In the genomic region with DNA sequence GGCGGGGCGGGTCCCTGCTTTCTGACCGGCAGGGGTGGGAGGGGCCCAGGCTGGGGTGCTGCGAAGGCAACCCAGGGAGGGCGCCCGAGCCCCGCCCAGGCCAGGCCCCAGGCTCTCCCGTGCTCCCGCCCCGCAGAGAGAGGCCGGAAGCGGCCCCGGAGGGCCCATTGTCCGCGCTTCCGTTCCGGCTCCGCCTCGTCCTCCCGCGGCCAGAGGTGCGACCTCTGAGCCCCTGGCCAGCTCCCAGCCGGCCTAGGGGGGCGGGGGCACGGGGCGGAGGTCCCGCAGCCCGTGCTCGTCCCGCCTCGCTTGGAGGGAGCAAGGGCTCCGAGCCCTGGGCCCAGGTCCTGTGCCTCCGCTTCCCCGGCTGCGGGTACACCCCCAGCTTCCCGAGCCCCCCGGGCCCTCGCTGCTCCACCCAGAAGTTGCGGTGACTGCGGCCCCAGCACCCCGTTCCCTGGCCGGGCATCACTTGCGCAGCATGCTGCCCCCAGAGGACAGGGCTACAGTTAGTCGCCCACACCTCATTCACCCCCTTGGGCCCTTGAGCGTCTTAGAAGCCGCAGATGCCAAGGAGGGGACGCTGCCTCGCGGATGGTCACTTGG, we compare ENCODE assay signal across 1 cellular context.
TF ChIP-seq lines count a peak whose summit lies in the region.

No MANE protein-coding gene starts in this region.

TF ChIP-seq in HepG2, 621 proteins besides CTCF, POLR2A, EP300 and RAD21 (continued from another document and continues in another):
- TF ChIP-seq, protein P1, sequence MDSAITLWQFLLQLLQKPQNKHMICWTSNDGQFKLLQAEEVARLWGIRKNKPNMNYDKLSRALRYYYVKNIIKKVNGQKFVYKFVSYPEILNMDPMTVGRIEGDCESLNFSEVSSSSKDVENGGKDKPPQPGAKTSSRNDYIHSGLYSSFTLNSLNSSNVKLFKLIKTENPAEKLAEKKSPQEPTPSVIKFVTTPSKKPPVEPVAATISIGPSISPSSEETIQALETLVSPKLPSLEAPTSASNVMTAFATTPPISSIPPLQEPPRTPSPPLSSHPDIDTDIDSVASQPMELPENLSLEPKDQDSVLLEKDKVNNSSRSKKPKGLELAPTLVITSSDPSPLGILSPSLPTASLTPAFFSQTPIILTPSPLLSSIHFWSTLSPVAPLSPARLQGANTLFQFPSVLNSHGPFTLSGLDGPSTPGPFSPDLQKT (CRISPR knock-in tag; IDR thresholded peaks at IDR 0.05; ENCODE audit: borderline replicate concordance), result no peak
- 0 out of 2 replicates have a peak, but pooled peaks have one; percentile 12 for TF ChIP-seq ZNF362 (CRISPR knock-in tag; IDR thresholded peaks at IDR 0.05; ENCODE audit: borderline replicate concordance)
- peak; percentile 90 for TF ChIP-seq ERF (CRISPR knock-in tag; IDR thresholded peaks at IDR 0.05)
- TF ChIP-seq, protein P2, sequence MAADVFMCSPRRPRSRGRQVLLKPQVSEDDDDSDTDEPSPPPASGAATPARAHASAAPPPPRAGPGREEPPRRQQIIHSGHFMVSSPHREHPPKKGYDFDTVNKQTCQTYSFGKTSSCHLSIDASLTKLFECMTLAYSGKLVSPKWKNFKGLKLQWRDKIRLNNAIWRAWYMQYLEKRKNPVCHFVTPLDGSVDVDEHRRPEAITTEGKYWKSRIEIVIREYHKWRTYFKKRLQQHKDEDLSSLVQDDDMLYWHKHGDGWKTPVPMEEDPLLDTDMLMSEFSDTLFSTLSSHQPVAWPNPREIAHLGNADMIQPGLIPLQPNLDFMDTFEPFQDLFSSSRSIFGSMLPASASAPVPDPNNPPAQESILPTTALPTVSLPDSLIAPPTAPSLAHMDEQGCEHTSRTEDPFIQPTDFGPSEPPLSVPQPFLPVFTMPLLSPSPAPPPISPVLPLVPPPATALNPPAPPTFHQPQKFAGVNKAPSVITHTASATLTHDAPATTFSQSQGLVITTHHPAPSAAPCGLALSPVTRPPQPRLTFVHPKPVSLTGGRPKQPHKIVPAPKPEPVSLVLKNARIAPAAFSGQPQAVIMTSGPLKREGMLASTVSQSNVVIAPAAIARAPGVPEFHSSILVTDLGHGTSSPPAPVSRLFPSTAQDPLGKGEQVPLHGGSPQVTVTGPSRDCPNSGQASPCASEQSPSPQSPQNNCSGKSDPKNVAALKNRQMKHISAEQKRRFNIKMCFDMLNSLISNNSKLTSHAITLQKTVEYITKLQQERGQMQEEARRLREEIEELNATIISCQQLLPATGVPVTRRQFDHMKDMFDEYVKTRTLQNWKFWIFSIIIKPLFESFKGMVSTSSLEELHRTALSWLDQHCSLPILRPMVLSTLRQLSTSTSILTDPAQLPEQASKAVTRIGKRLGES (CRISPR knock-in tag; IDR thresholded peaks at IDR 0.05; ENCODE audit: borderline replicate concordance), result no peak
- no peak for TF ChIP-seq ZNF652 (CRISPR knock-in tag; IDR thresholded peaks at IDR 0.05; ENCODE audit: borderline replicate concordance, low read depth)
- TF ChIP-seq TOPORS (CRISPR knock-in tag; IDR thresholded peaks at IDR 0.05), result 0 out of 2 replicates have a peak, but pooled peaks have one; percentile 19
- TF ChIP-seq, protein P3, sequence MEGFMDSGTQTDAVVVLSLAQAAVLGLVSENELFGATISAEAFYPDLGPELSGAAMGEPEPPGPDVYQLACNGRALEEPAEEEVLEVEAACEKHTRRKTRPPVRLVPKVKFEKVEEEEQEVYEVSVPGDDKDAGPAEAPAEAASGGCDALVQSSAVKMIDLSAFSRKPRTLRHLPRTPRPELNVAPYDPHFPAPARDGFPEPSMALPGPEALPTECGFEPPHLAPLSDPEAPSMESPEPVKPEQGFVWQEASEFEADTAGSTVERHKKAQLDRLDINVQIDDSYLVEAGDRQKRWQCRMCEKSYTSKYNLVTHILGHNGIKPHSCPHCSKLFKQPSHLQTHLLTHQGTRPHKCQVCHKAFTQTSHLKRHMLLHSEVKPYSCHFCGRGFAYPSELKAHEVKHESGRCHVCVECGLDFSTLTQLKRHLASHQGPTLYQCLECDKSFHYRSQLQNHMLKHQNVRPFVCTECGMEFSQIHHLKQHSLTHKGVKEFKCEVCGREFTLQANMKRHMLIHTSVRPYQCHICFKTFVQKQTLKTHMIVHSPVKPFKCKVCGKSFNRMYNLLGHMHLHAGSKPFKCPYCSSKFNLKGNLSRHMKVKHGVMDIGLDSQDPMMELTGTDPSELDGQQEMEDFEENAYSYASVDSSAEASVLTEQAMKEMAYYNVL (CRISPR knock-in tag; IDR thresholded peaks at IDR 0.05; ENCODE audit: borderline replicate concordance), result peak; percentile 65
- TF ChIP-seq FOXC1 (CRISPR knock-in tag; IDR thresholded peaks at IDR 0.05; ENCODE audit: borderline replicate concordance), result no peak
- TF ChIP-seq HNRNPUL1 (IDR thresholded peaks at IDR 0.05; ENCODE audit: low read depth, low read length), result no peak
- no peak for TF ChIP-seq ATF7 (IDR thresholded peaks at IDR 0.05)
- TF ChIP-seq ATF7 (CRISPR knock-in tag; IDR thresholded peaks at IDR 0.05), result no peak
- TF ChIP-seq ELF3 (CRISPR knock-in tag; IDR thresholded peaks at IDR 0.05), result peak; percentile 79
- TF ChIP-seq ZNF337 (CRISPR knock-in tag; IDR thresholded peaks at IDR 0.05; ENCODE audit: borderline replicate concordance, low read depth), result no peak
- TF ChIP-seq, protein P4, sequence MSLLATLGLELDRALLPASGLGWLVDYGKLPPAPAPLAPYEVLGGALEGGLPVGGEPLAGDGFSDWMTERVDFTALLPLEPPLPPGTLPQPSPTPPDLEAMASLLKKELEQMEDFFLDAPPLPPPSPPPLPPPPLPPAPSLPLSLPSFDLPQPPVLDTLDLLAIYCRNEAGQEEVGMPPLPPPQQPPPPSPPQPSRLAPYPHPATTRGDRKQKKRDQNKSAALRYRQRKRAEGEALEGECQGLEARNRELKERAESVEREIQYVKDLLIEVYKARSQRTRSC (CRISPR knock-in tag; IDR thresholded peaks at IDR 0.05; ENCODE audit: low read depth), result 0 out of 2 replicates have a peak, but pooled peaks have one; percentile 30
- no peak for TF ChIP-seq NR3C1 (CRISPR knock-in tag; IDR thresholded peaks at IDR 0.05)
- TF ChIP-seq TBP (CRISPR knock-in tag; IDR thresholded peaks at IDR 0.05), result no peak
- TF ChIP-seq NCOA5 (CRISPR knock-in tag; IDR thresholded peaks at IDR 0.05), result no peak
- peak; percentile 21 for TF ChIP-seq ZNF446 (CRISPR knock-in tag; IDR thresholded peaks at IDR 0.05)
- peak; percentile 55; the same call in 1 of the 2 replicates for TF ChIP-seq ZNF749 (CRISPR knock-in tag; IDR thresholded peaks at IDR 0.05; ENCODE audit: borderline replicate concordance)
- TF ChIP-seq, protein P5, sequence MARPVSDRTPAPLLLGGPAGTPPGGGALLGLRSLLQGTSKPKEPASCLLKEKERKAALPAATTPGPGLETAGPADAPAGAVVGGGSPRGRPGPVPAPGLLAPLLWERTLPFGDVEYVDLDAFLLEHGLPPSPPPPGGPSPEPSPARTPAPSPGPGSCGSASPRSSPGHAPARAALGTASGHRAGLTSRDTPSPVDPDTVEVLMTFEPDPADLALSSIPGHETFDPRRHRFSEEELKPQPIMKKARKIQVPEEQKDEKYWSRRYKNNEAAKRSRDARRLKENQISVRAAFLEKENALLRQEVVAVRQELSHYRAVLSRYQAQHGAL (CRISPR knock-in tag; IDR thresholded peaks at IDR 0.05; ENCODE audit: not compliant biosample characterization), result no peak
- TF ChIP-seq, protein P6, sequence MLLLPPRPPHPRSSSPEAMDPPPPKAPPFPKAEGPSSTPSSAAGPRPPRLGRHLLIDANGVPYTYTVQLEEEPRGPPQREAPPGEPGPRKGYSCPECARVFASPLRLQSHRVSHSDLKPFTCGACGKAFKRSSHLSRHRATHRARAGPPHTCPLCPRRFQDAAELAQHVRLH (CRISPR knock-in tag; IDR thresholded peaks at IDR 0.05; ENCODE audit: borderline replicate concordance, low read depth), result peak; percentile 81
- peak; percentile 57 for TF ChIP-seq XRCC5 (optimal IDR thresholded peaks at IDR 0.05; ENCODE audit: low read length)
- 0 out of 2 replicates have a peak, but pooled peaks have one; percentile 76 for TF ChIP-seq ZSCAN31 (CRISPR knock-in tag; IDR thresholded peaks at IDR 0.05; ENCODE audit: low read depth)
- peak; percentile 95 for TF ChIP-seq GABPB1 (CRISPR knock-in tag; IDR thresholded peaks at IDR 0.05)
- no peak for TF ChIP-seq KAT2B (IDR thresholded peaks at IDR 0.05; ENCODE audit: borderline replicate concordance, low read depth, low read length)
- TF ChIP-seq ZNF3 (CRISPR knock-in tag; IDR thresholded peaks at IDR 0.05), result no peak
- no peak for TF ChIP-seq SP140L (CRISPR knock-in tag; IDR thresholded peaks at IDR 0.05; ENCODE audit: borderline replicate concordance)
- peak; percentile 43; the same call in 1 of the 2 replicates for TF ChIP-seq ZNF839 (CRISPR knock-in tag; IDR thresholded peaks at IDR 0.05; ENCODE audit: borderline replicate concordance)
- peak; percentile 89 for TF ChIP-seq ZNF790 (CRISPR knock-in tag; IDR thresholded peaks at IDR 0.05; ENCODE audit: borderline replicate concordance)
- peak; percentile 78; the same call in 1 of the 2 replicates for TF ChIP-seq SIN3A (IDR thresholded peaks at IDR 0.05; ENCODE audit: borderline replicate concordance, low read depth, low read length)
- TF ChIP-seq ARID4A (CRISPR knock-in tag; IDR thresholded peaks at IDR 0.05; ENCODE audit: borderline replicate concordance), result peak; percentile 52
- TF ChIP-seq STAT5B (CRISPR knock-in tag; IDR thresholded peaks at IDR 0.05), result no peak
- peak; percentile 77; the same call in 1 of the 2 replicates for TF ChIP-seq RELA (CRISPR knock-in tag; IDR thresholded peaks at IDR 0.05)
- no peak for TF ChIP-seq KDM1A (CRISPR knock-in tag; IDR thresholded peaks at IDR 0.05)
- TF ChIP-seq, protein P7, sequence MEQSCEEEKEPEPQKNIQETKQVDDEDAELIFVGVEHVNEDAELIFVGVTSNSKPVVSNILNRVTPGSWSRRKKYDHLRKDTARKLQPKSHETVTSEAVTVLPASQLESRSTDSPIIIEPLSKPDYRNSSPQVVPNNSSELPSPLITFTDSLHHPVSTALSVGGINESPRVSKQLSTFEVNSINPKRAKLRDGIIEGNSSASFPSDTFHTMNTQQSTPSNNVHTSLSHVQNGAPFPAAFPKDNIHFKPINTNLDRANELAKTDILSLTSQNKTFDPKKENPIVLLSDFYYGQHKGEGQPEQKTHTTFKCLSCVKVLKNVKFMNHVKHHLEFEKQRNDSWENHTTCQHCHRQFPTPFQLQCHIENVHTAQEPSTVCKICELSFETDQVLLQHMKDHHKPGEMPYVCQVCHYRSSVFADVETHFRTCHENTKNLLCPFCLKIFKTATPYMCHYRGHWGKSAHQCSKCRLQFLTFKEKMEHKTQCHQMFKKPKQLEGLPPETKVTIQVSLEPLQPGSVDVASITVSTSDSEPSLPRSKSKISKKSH (CRISPR knock-in tag; IDR thresholded peaks at IDR 0.05; ENCODE audit: borderline replicate concordance), result peak; percentile 64; the same call in 1 of the 2 replicates
